In genomic region chr14:103428732-103429556, GRCh38 we compare ENCODE assay signal across 14 cellular contexts. TPM values are rescaled to one million over a fixed set of nuclear protein-coding genes. Genes with fewer than 3 reads are reported as not detected.
DNase-seq lines count a peak whose midpoint lies in the region; ATAC-seq and TF ChIP-seq lines count a peak whose summit lies in the region.
"Had no signal": no experiment of that assay in that cellular context is flagged by ENCODE, and none has a peak within 500 bp of the region (broad histone marks: within the 10 kb centered on the region; RNA-seq: fewer than 3 reads in every experiment).

No MANE protein-coding gene starts in this region.

- BruUV-seq in Calu3 (replicated peaks; lab: Mats Ljungman, UMichigan) (TSS peak; percentile 10), mammary epithelial cell (replicated peaks; lab: Mats Ljungman, UMichigan) (TSS peak; percentile 16)

- H3K4me3 Mint-ChIP-seq in Calu3 (ENCODE audit: low read depth, unreplicated experiment) = no peak overlapping the region
- no peak overlapping the region for H3K4me3 Mint-ChIP-seq in stimulated activated effector memory CD8-positive, alpha-beta T cell treated with anti-CD3 and anti-CD28 coated beads, Interleukin-12 subunit alpha, Interleukin-12 subunit beta, amount 100 ng/mL, for 72 hours

- H3K9ac ChIP-seq in OCI-LY3 (ENCODE audit: low read length) = peak overlapping the region; percentile 10; the same call in 1 of the 2 replicates
- H3K9ac ChIP-seq in mammary epithelial cell (ENCODE audit: insufficient read depth, low read length) = no peak overlapping the region
- H3K9ac ChIP-seq: parathyroid adenoma had no signal

- peak overlapping the region; percentile 61 for H3K4me2 ChIP-seq in OCI-LY3 (ENCODE audit: low read length)
- no peak overlapping the region for H3K4me2 ChIP-seq in mammary epithelial cell (ENCODE audit: insufficient read depth, low read depth, low read length)

- DNase-seq in Calu3 (no peak), mammary epithelial cell (no peak), H4 (ENCODE audit: low spot score) (no peak), brain microvascular endothelial cell (no peak)
- no peak for DNase-seq in stimulated activated effector memory CD8-positive, alpha-beta T cell treated with anti-CD3 and anti-CD28 coated beads, Interleukin-12 subunit alpha, Interleukin-12 subunit beta, amount 100 ng/mL, for 72 hours (ENCODE audit: low spot score in 2 of 2)
- DNase-seq: activated CD4-positive, alpha-beta T cell treated with anti-CD3 and anti-CD28 coated beads for 1 hour; left ventricle myocardium superior; NCI-H510A treated with DMSO at 0.1 percent for 48 hours; Right ventricle myocardium superior had no signal

- no peaks in the 10 kb centered on the region for H3K4me1 Mint-ChIP-seq in Calu3 (ENCODE audit: low read depth, unreplicated experiment)
- peaks cover 39% of the 10 kb centered on the region for H3K4me1 Mint-ChIP-seq in stimulated activated effector memory CD8-positive, alpha-beta T cell treated with anti-CD3 and anti-CD28 coated beads, Interleukin-12 subunit alpha, Interleukin-12 subunit beta, amount 100 ng/mL, for 72 hours

- no peaks in the 10 kb centered on the region for H3K9me3 ChIP-seq in OCI-LY3 (ENCODE audit: insufficient read depth, low read length)
- H3K9me3 ChIP-seq in mammary epithelial cell (replicated peaks; ENCODE audit: insufficient read depth, low read length) = no peaks in the 10 kb centered on the region
- H3K9me3 ChIP-seq: gastroesophageal sphincter had no signal

- intact Hi-C loops in Calu3 (cut with micrococcal nuclease; ENCODE audit: unreplicated experiment) = loop anchor here (2.0 kb wide), 1 partner anchor 42 kb away; no protein-coding TSS in a partner anchor
- intact Hi-C loops in mammary epithelial cell (cut with micrococcal nuclease) = no loop called here

- no peak overlapping the region for H2AFZ ChIP-seq in OCI-LY3 (ENCODE audit: low read depth, low read length)
- no peak overlapping the region for H2AFZ ChIP-seq in mammary epithelial cell (ENCODE audit: low read depth, low read length)
- H2AFZ ChIP-seq: parathyroid adenoma had no signal

- no peaks in the 10 kb centered on the region for H3K27me3 ChIP-seq in OCI-LY3 (ENCODE audit: low read depth, low read length)
- no peaks in the 10 kb centered on the region for H3K27me3 ChIP-seq in mammary epithelial cell (ENCODE audit: insufficient read depth, low read length)
- H3K27me3 ChIP-seq in brain microvascular endothelial cell (replicated peaks) = no peaks in the 10 kb centered on the region
- H3K27me3 ChIP-seq: gastroesophageal sphincter had no signal

- peak overlapping the region; percentile 68 for H3K27ac ChIP-seq in OCI-LY3 (ENCODE audit: low read length)
- H3K27ac ChIP-seq in mammary epithelial cell (ENCODE audit: insufficient read depth, low read depth, low read length) = no peak overlapping the region
- no peak overlapping the region for H3K27ac ChIP-seq in brain microvascular endothelial cell
- H3K27ac ChIP-seq: gastroesophageal sphincter, HL-60, parathyroid adenoma had no signal

- no peaks in the 10 kb centered on the region for H3K9me3 Mint-ChIP-seq in Calu3 (ENCODE audit: low read depth, unreplicated experiment)
- no peaks in the 10 kb centered on the region for H3K9me3 Mint-ChIP-seq in stimulated activated effector memory CD8-positive, alpha-beta T cell treated with anti-CD3 and anti-CD28 coated beads, Interleukin-12 subunit alpha, Interleukin-12 subunit beta, amount 100 ng/mL, for 72 hours

- peaks cover 13% of the 10 kb centered on the region for H3K36me3 ChIP-seq in OCI-LY3 (replicated peaks; ENCODE audit: low read depth, low read length)
- peaks cover 6% of the 10 kb centered on the region for H3K36me3 ChIP-seq in mammary epithelial cell (ENCODE audit: insufficient read depth, low read length)
- peaks cover 5% of the 10 kb centered on the region for H3K36me3 ChIP-seq in brain microvascular endothelial cell (replicated peaks)

- CTCF ChIA-PET in Calu3 (lab: Charles Lee) = no interaction called here
- CTCF ChIA-PET in mammary epithelial cell (lab: Charles Lee; ENCODE audit: low non-redundant PET) = no interaction called here

- peaks cover 4% of the 10 kb centered on the region for H3K36me3 Mint-ChIP-seq in Calu3 (ENCODE audit: insufficient read depth, unreplicated experiment)
- H3K36me3 Mint-ChIP-seq in stimulated activated effector memory CD8-positive, alpha-beta T cell treated with anti-CD3 and anti-CD28 coated beads, Interleukin-12 subunit alpha, Interleukin-12 subunit beta, amount 100 ng/mL, for 72 hours = peaks cover 23% of the 10 kb centered on the region

- dilution Hi-C loops in mammary epithelial cell (cut with HindIII; ENCODE audit: low sequenced_read_pairs) = no loop called here

- no peak overlapping the region for H3K27ac Mint-ChIP-seq in Calu3 (ENCODE audit: unreplicated experiment)
- H3K27ac Mint-ChIP-seq in stimulated activated effector memory CD8-positive, alpha-beta T cell treated with anti-CD3 and anti-CD28 coated beads, Interleukin-12 subunit alpha, Interleukin-12 subunit beta, amount 100 ng/mL, for 72 hours = peak overlapping the region; percentile 73

- peak overlapping the region; percentile 30 for H3K4me3 ChIP-seq in OCI-LY3 (ENCODE audit: low read length)
- no peak overlapping the region for H3K4me3 ChIP-seq in mammary epithelial cell (replicated peaks in 1 of 3; ENCODE audit: insufficient read depth in 1 of 3, low read depth in 2 of 3, low read length in 3 of 3)
- H3K4me3 ChIP-seq in brain microvascular endothelial cell (ENCODE audit: low read depth, low read length) = no peak overlapping the region
- H3K4me3 ChIP-seq: gastroesophageal sphincter had no signal

- peaks cover 63% of the 10 kb centered on the region for H3K79me2 ChIP-seq in OCI-LY3 (ENCODE audit: low read length)
- peaks cover 95% of the 10 kb centered on the region for H3K79me2 ChIP-seq in mammary epithelial cell (ENCODE audit: insufficient read depth, low read length)

- peak; percentile 70 for ATAC-seq in stimulated activated effector memory CD8-positive, alpha-beta T cell treated with anti-CD3 and anti-CD28 coated beads, Interleukin-12 subunit alpha, Interleukin-12 subunit beta, amount 100 ng/mL, for 72 hours
- no peak for ATAC-seq in HG03432 (IDR thresholded peaks at IDR 0.05; ENCODE audit: unreplicated experiment)
- ATAC-seq: gastroesophageal sphincter, left ventricle myocardium superior had no signal

- H3K27me3 Mint-ChIP-seq in Calu3 (ENCODE audit: unreplicated experiment) = no peaks in the 10 kb centered on the region

- WGBS in mammary epithelial cell (ENCODE audit: low coverage, missing lambda C conversion rate) = 98% methylated on average over 3 of the region's 3 CpGs

- TF ChIP-seq CTCF in Calu3 (IDR thresholded peaks at IDR 0.05; ENCODE audit: unreplicated experiment) (no peak), OCI-LY3 (IDR thresholded peaks at IDR 0.05; ENCODE audit: low read depth, low read length) (no peak), mammary epithelial cell (conservative IDR thresholded peaks at IDR 0.05 in 1 of 2, IDR thresholded peaks at IDR 0.05 in 1 of 2; ENCODE audit: extremely low read depth in 1 of 2, insufficient read depth in 1 of 2, low read depth in 1 of 2, low read length in 2 of 2) (no peak), brain microvascular endothelial cell (IDR thresholded peaks at IDR 0.05; ENCODE audit: low read depth, low read length, missing control alignments) (no peak)

- peaks cover 9% of the 10 kb centered on the region; the same call in 1 of the 2 replicates for H4K20me1 ChIP-seq in OCI-LY3 (ENCODE audit: insufficient read depth, low read length)
- H4K20me1 ChIP-seq in mammary epithelial cell (ENCODE audit: insufficient read depth, low read length) = peaks cover 4% of the 10 kb centered on the region

- H3K4me1 ChIP-seq in OCI-LY3 (ENCODE audit: low read length) = peaks cover 36% of the 10 kb centered on the region
- peaks cover 8% of the 10 kb centered on the region for H3K4me1 ChIP-seq in mammary epithelial cell (ENCODE audit: insufficient read depth, low read length)

- in situ Hi-C loops in mammary epithelial cell (cut with MboI; ENCODE audit: low sequenced_read_pairs in 2 of 2) (no loop called here), brain microvascular endothelial cell (cut with HindIII; ENCODE audit: low pct_ligation_motif_present, low sequenced_read_pairs) (no loop called here)

RNA-seq across cellular contexts. Expression of gene MARK3, which starts 43.7 kb away (rescaled TPM):
- total RNA-seq in Calu3 (2022) = 76.0 and 79.5 TPM in 2 replicates
- 100 to 1,000 TPM in 1 of 2 donors, 10 to 100 TPM in 1; 85.7 to 175 TPM for total RNA-seq in mammary epithelial cell
- polyA plus RNA-seq in mammary epithelial cell = 87.2 TPM
- 171 TPM for polyA minus RNA-seq in mammary epithelial cell
- total RNA-seq in H4 (2014; rRNA removed; shearing (Covaris generic)) = 35.8 and 41.8 TPM in 2 replicates
